In genomic region chr19:24140099-24140498, GRCh38 we compare ENCODE assay signal across 2 cellular contexts.
TF ChIP-seq lines count a peak whose summit lies in the region.

No MANE protein-coding gene starts in this region.

TF ChIP-seq in IMR-90, 13 proteins besides CTCF, POLR2A, EP300 and RAD21:
- TF ChIP-seq ELK1 (IDR thresholded peaks at IDR 0.05; ENCODE audit: borderline replicate concordance, low read depth, low read length) (no peak), NFE2L2 (IDR thresholded peaks at IDR 0.05; ENCODE audit: low read depth, low read length) (peak; percentile 94), SMC3 (IDR thresholded peaks at IDR 0.05; ENCODE audit: low read depth, low read length) (no peak), RFX5 (IDR thresholded peaks at IDR 0.05; ENCODE audit: low read depth, low read length) (peak; percentile 36; the same call in 1 of the 2 replicates), MAFK (IDR thresholded peaks at IDR 0.05; ENCODE audit: low read depth, low read length) (no peak), CHD1 (IDR thresholded peaks at IDR 0.05; ENCODE audit: low read depth, low read length) (no peak), MAZ (IDR thresholded peaks at IDR 0.05; ENCODE audit: borderline replicate concordance, low read depth, low read length) (no peak), MXI1 (IDR thresholded peaks at IDR 0.05; ENCODE audit: borderline replicate concordance, low read depth, low read length) (no peak), USF2 (IDR thresholded peaks at IDR 0.05; ENCODE audit: low read depth, low read length) (no peak), FOS (IDR thresholded peaks at IDR 0.05; ENCODE audit: low read depth, low read length) (peak; percentile 59; the same call in 1 of the 2 replicates), CEBPB (IDR thresholded peaks at IDR 0.05; ENCODE audit: low read depth, low read length) (peak; percentile 90), BHLHE40 (IDR thresholded peaks at IDR 0.05; ENCODE audit: low read depth, low read length) (peak; percentile 59), RCOR1 (IDR thresholded peaks at IDR 0.05; ENCODE audit: insufficient replicate concordance, low read length) (peak; percentile 42)

TF ChIP-seq in HepG2, 621 proteins besides CTCF, POLR2A, EP300 and RAD21 (continues in another document):
- TF ChIP-seq MAFF (IDR thresholded peaks at IDR 0.05; ENCODE audit: low read depth, low read length): peak; percentile 62
- 0 out of 2 replicates have a peak, but pooled peaks have one; percentile 37 for TF ChIP-seq HMG20B (CRISPR knock-in tag; conservative IDR thresholded peaks at IDR 0.05)
- no peak for TF ChIP-seq SOX6 (IDR thresholded peaks at IDR 0.05)
- peak; percentile 95 for TF ChIP-seq SOX6 (CRISPR knock-in tag; IDR thresholded peaks at IDR 0.05)
- TF ChIP-seq SNAI1 (CRISPR knock-in tag; IDR thresholded peaks at IDR 0.05; ENCODE audit: borderline replicate concordance): no peak
- TF ChIP-seq ZNF317 (CRISPR knock-in tag; IDR thresholded peaks at IDR 0.05): peak; percentile 93
- no peak for TF ChIP-seq SAFB2 (CRISPR knock-in tag; IDR thresholded peaks at IDR 0.05; ENCODE audit: borderline replicate concordance, low read depth)
- TF ChIP-seq GATAD2A (CRISPR knock-in tag; IDR thresholded peaks at IDR 0.05): peak; percentile 94
- TF ChIP-seq EHMT2 (IDR thresholded peaks at IDR 0.05; ENCODE audit: borderline replicate concordance, low read depth, low read length): no peak
- TF ChIP-seq RARA (CRISPR knock-in tag; IDR thresholded peaks at IDR 0.05): peak; percentile 93
- TF ChIP-seq CEBPG (CRISPR knock-in tag; IDR thresholded peaks at IDR 0.05): peak; percentile 80
- peak; percentile 15; the same call in 1 of the 2 replicates for TF ChIP-seq KDM6A (CRISPR knock-in tag; IDR thresholded peaks at IDR 0.05; ENCODE audit: low read depth)
- TF ChIP-seq ZNF331 (CRISPR knock-in tag; IDR thresholded peaks at IDR 0.05): peak; percentile 63
- TF ChIP-seq ARID3A (IDR thresholded peaks at IDR 0.05; ENCODE audit: low read depth, low read length): peak; percentile 24; the same call in 1 of the 2 replicates
- TF ChIP-seq NFIC (IDR thresholded peaks at IDR 0.05; ENCODE audit: low read length): peak; percentile 72; the same call in 1 of the 2 replicates
- TF ChIP-seq MED1 (CRISPR knock-in tag; IDR thresholded peaks at IDR 0.05): peak; percentile 79
- peak; percentile 95 for TF ChIP-seq FOSL2 (CRISPR knock-in tag; IDR thresholded peaks at IDR 0.05)
- TF ChIP-seq ARNTL (CRISPR knock-in tag; IDR thresholded peaks at IDR 0.05): 0 out of 2 replicates have a peak, but pooled peaks have one; percentile 35
- 0 out of 2 replicates have a peak, but pooled peaks have one; percentile 39 for TF ChIP-seq ZBTB42 (CRISPR knock-in tag; IDR thresholded peaks at IDR 0.05)
- TF ChIP-seq FOXO1 (CRISPR knock-in tag; IDR thresholded peaks at IDR 0.05): peak; percentile 91; the same call in 1 of the 2 replicates
- peak in 1 of 2 experiments; percentile 46; a peak in 2 of 4 replicates for TF ChIP-seq ATF4 (CRISPR knock-in tag; IDR thresholded peaks at IDR 0.05)
- TF ChIP-seq FOXK1 (CRISPR knock-in tag; IDR thresholded peaks at IDR 0.05; ENCODE audit: borderline replicate concordance, low read depth): peak; percentile 93; the same call in 1 of the 2 replicates
- TF ChIP-seq TEAD3 (CRISPR knock-in tag; optimal IDR thresholded peaks at IDR 0.05; ENCODE audit: borderline replicate concordance): peak; percentile 70
- 0 out of 2 replicates have a peak, but pooled peaks have one; percentile 8 for TF ChIP-seq FOSL1 (CRISPR knock-in tag; IDR thresholded peaks at IDR 0.05; ENCODE audit: borderline replicate concordance)
- no peak for TF ChIP-seq SP140L (CRISPR knock-in tag; IDR thresholded peaks at IDR 0.05; ENCODE audit: borderline replicate concordance)
- peak; percentile 46; the same call in 1 of the 2 replicates for TF ChIP-seq HDAC1 (CRISPR knock-in tag; IDR thresholded peaks at IDR 0.05)
- peak; percentile 73; the same call in 1 of the 2 replicates for TF ChIP-seq KDM1A (CRISPR knock-in tag; IDR thresholded peaks at IDR 0.05)
- no peak for TF ChIP-seq ZNF776 (CRISPR knock-in tag; IDR thresholded peaks at IDR 0.05)
- peak; percentile 70; the same call in 1 of the 2 replicates for TF ChIP-seq ZBTB25 (CRISPR knock-in tag; IDR thresholded peaks at IDR 0.05)
- TF ChIP-seq CBX2 (IDR thresholded peaks at IDR 0.05; ENCODE audit: low read depth, low read length): no peak
- TF ChIP-seq CBX2 (CRISPR knock-in tag; IDR thresholded peaks at IDR 0.05; ENCODE audit: low read depth): no peak
- TF ChIP-seq TBL1XR1 (IDR thresholded peaks at IDR 0.05; ENCODE audit: borderline replicate concordance, low read length, partially characterized antibody): peak; percentile 70
- TF ChIP-seq RERE (CRISPR knock-in tag; IDR thresholded peaks at IDR 0.05; ENCODE audit: low read depth): peak; percentile 66
- no peak for TF ChIP-seq GLMP (CRISPR knock-in tag; IDR thresholded peaks at IDR 0.05; ENCODE audit: borderline replicate concordance)
- no peak for TF ChIP-seq ZNF784 (CRISPR knock-in tag; IDR thresholded peaks at IDR 0.05; ENCODE audit: borderline replicate concordance)
- TF ChIP-seq ZBTB33 (CRISPR knock-in tag; IDR thresholded peaks at IDR 0.05): 0 out of 2 replicates have a peak, but pooled peaks have one; percentile 14
- TF ChIP-seq SKIL (CRISPR knock-in tag; IDR thresholded peaks at IDR 0.05; ENCODE audit: borderline replicate concordance): peak; percentile 50; the same call in 1 of the 2 replicates
- TF ChIP-seq ZMYM4 (CRISPR knock-in tag; IDR thresholded peaks at IDR 0.05): peak; percentile 49; the same call in 1 of the 2 replicates
- no peak for TF ChIP-seq HNRNPL (IDR thresholded peaks at IDR 0.05; ENCODE audit: low read depth, low read length)
- peak; percentile 17; the same call in 1 of the 2 replicates for TF ChIP-seq MIER2 (CRISPR knock-in tag; IDR thresholded peaks at IDR 0.05)
- peak; percentile 36 for TF ChIP-seq SKI (IDR thresholded peaks at IDR 0.05; ENCODE audit: partially characterized antibody)
- no peak for TF ChIP-seq NBN (conservative IDR thresholded peaks at IDR 0.05)
- TF ChIP-seq ZNF546 (CRISPR knock-in tag; conservative IDR thresholded peaks at IDR 0.05): no peak
- TF ChIP-seq ZNF616 (CRISPR knock-in tag; IDR thresholded peaks at IDR 0.05; ENCODE audit: low read depth): no peak
- TF ChIP-seq NR2F1 (CRISPR knock-in tag; IDR thresholded peaks at IDR 0.05): peak in 1 of 2 experiments; percentile 83; a peak in 2 of 4 replicates
- TF ChIP-seq ISL2 (CRISPR knock-in tag; IDR thresholded peaks at IDR 0.05): peak; percentile 66; the same call in 1 of the 2 replicates
